ENCODE assay signal across 24 cellular contexts in the genomic region with DNA sequence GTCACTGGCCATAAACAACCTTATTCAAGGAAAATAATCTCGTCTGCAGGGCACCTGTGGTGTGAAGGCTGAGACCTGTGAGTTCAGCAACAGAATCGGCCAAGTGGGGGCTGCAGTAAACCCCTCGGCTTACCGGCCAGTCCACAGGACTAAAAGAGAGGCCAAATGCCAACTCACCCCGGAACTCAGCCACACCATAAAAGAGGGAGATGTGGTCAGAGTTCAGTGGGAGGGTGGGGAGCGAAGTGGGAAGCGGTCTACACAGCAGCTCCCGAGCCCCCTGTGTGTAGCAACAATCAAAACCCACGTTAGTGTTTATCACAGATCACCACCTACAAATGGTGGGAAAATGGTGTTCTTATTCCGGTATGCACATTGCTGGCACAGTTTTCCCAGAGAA.
A peak's percentile ranks its signal among the peaks of the same experiment; 100 is the strongest.
DNase-seq lines count a peak whose midpoint lies in the region; ATAC-seq and TF ChIP-seq lines count a peak whose summit lies in the region.
"Had no signal": no experiment of that assay in that cellular context is flagged by ENCODE, and none has a peak within 500 bp of the region (broad histone marks: within the 10 kb centered on the region; RNA-seq: fewer than 3 reads in every experiment).

No MANE protein-coding gene starts in this region.

- no peak overlapping the region for H2AFZ ChIP-seq in neural cell (ENCODE audit: low read depth, low read length)

- TF ChIP-seq RAD21 in neural cell (conservative IDR thresholded peaks at IDR 0.05): no peak

- no peak for ATAC-seq in activated CD4-positive, CD25-positive, alpha-beta regulatory T cell treated with anti-CD3 and anti-CD28 coated beads, Interleukin-2, amount 50 U/mL, for 24 hours
- ATAC-seq: GM12878 had no signal

- H3K9me3 ChIP-seq in SJSA1 (replicated peaks) (peaks cover 38% of the 10 kb centered on the region), neural cell (ENCODE audit: low read length) (no peaks in the 10 kb centered on the region)
- H3K9me3 ChIP-seq: BE2C, BLaER1 had no signal

- no peaks in the 10 kb centered on the region for H3K4me1 Mint-ChIP-seq in chondrocyte (ENCODE audit: low read depth)
- H3K4me1 Mint-ChIP-seq: CD14-positive monocyte; CD4-positive, alpha-beta memory T cell; CD4-positive, CD25-positive, alpha-beta regulatory T cell; CD8-positive, alpha-beta memory T cell had no signal

- peaks cover 13% of the 10 kb centered on the region for H3F3A ChIP-seq in neural cell (ENCODE audit: insufficient read depth, low read length, poor library complexity, severe bottlenecking)

- DNase-seq in SJSA1 (ENCODE audit: low read depth in 1 of 2, low spot score in 2 of 2) (peak; percentile 70 to 88), chondrocyte (ENCODE audit: low spot score) (peak; percentile 57), coronary artery (ENCODE audit: low spot score) (no peak)
- DNase-seq in stimulated activated CD4-positive, alpha-beta T cell treated with anti-CD3 and anti-CD28 coated beads, Interleukin-12 subunit alpha, Interleukin-12 subunit beta, amount 100 ng/mL, for 4 hours: no peak
- DNase-seq: 8988T; ACHN; BE2C; C1 segment of cervical spinal cord; CD4-positive, alpha-beta memory T cell; CD4-positive, CD25-positive, alpha-beta regulatory T cell; CD8-positive, alpha-beta memory T cell; COR-L47; DMS 273 treated with DMSO at 0.1 percent for 48 hours; DMS153; DMS53; DMS79; DND-41; EL; GDM1 had no signal

- peaks cover 2% of the 10 kb centered on the region for H3K27me3 Mint-ChIP-seq in chondrocyte (ENCODE audit: low read depth)
- H3K27me3 Mint-ChIP-seq: CD4-positive, CD25-positive, alpha-beta regulatory T cell had no signal

- no peak overlapping the region for H3K4me2 ChIP-seq in neural cell (ENCODE audit: low read length)
- H3K4me2 ChIP-seq: BLaER1 had no signal

- H3K4me3 ChIP-seq in SJSA1 (no peak overlapping the region), neural cell (ENCODE audit: low read length) (peak overlapping the region; percentile 53), coronary artery (no peak overlapping the region)
- H3K4me3 ChIP-seq: BLaER1, GM12878 had no signal

- H3K36me3 ChIP-seq in SJSA1 (no peaks in the 10 kb centered on the region), neural cell (ENCODE audit: insufficient read depth, low read length) (no peaks in the 10 kb centered on the region)
- H3K36me3 ChIP-seq: BLaER1 had no signal

- no peak for TF ChIP-seq EP300 in neural cell (conservative IDR thresholded peaks at IDR 0.05; ENCODE audit: poor library complexity, severe bottlenecking)

- H3K27me3 ChIP-seq in SJSA1 (replicated peaks): peaks cover 99% of the 10 kb centered on the region
- no peaks in the 10 kb centered on the region for H3K27me3 ChIP-seq in neural cell (ENCODE audit: insufficient read depth, low read depth, low read length)
- H3K27me3 ChIP-seq: BE2C, BLaER1 had no signal

- H3K79me2 ChIP-seq in neural cell (replicated peaks; ENCODE audit: insufficient read depth, low read length): no peaks in the 10 kb centered on the region

- H3K9me3 Mint-ChIP-seq in chondrocyte (ENCODE audit: low read depth): no peaks in the 10 kb centered on the region

- H3K4me1 ChIP-seq in SJSA1 (replicated peaks): no peaks in the 10 kb centered on the region
- H3K4me1 ChIP-seq: BLaER1 had no signal

- peak overlapping the region; percentile 60 for H3K9ac ChIP-seq in neural cell (ENCODE audit: low read length)
- H3K9ac ChIP-seq: BLaER1 had no signal

- no peaks in the 10 kb centered on the region for H4K20me1 ChIP-seq in neural cell (ENCODE audit: insufficient read depth)
- H4K20me1 ChIP-seq: BLaER1 had no signal

- H3K36me3 Mint-ChIP-seq in chondrocyte (ENCODE audit: low read depth): no peaks in the 10 kb centered on the region
- H3K36me3 Mint-ChIP-seq: CD14-positive monocyte; CD4-positive, alpha-beta memory T cell; CD4-positive, CD25-positive, alpha-beta regulatory T cell; CD8-positive, alpha-beta memory T cell had no signal

- TF ChIP-seq CTCF in chondrocyte (IDR thresholded peaks at IDR 0.05) (no peak), neural cell (IDR thresholded peaks at IDR 0.05; ENCODE audit: poor library complexity, severe bottlenecking) (no peak), coronary artery (IDR thresholded peaks at IDR 0.05) (no peak)

- no peaks in the 10 kb centered on the region for H3K9me2 ChIP-seq in neural cell (ENCODE audit: insufficient read depth, low read length)

- no peak overlapping the region for H3K27ac ChIP-seq in SJSA1
- H3K27ac ChIP-seq in neural cell (ENCODE audit: low read length): peak overlapping the region; percentile 90
- H3K27ac ChIP-seq in coronary artery: no peak overlapping the region
- H3K27ac ChIP-seq: BLaER1 had no signal

- no peak overlapping the region for H3K27ac Mint-ChIP-seq in chondrocyte (ENCODE audit: unreplicated experiment)
- H3K27ac Mint-ChIP-seq: CD14-positive monocyte; CD4-positive, alpha-beta memory T cell; CD4-positive, CD25-positive, alpha-beta regulatory T cell; CD8-positive, alpha-beta memory T cell had no signal

- H3K4me3 Mint-ChIP-seq in chondrocyte (ENCODE audit: unreplicated experiment): no peak overlapping the region
- H3K4me3 Mint-ChIP-seq: CD14-positive monocyte; CD4-positive, alpha-beta memory T cell; CD4-positive, CD25-positive, alpha-beta regulatory T cell; CD8-positive, alpha-beta memory T cell had no signal

TF ChIP-seq in neural cell, 6 proteins besides CTCF, POLR2A, EP300 and RAD21:
- no peak for TF ChIP-seq MXI1 (conservative IDR thresholded peaks at IDR 0.05; ENCODE audit: poor library complexity, severe bottlenecking)
- no peak for TF ChIP-seq POLR2AphosphoS5 (IDR thresholded peaks at IDR 0.05)
- TF ChIP-seq EZH2 (IDR thresholded peaks at IDR 0.05; ENCODE audit: borderline replicate concordance, insufficient read depth, low read length, poor library complexity, severe bottlenecking): no peak
- no peak for TF ChIP-seq TAF1 (IDR thresholded peaks at IDR 0.05; ENCODE audit: low read depth)
- no peak for TF ChIP-seq SMC3 (conservative IDR thresholded peaks at IDR 0.05; ENCODE audit: poor library complexity)

Comparison
In these comparisons a context has a peak if more than half of its experiments do, and no peak if none do; other contexts are left out.
1. DNase-seq: peak in SJSA1 (2 of 2) and chondrocyte (single experiment); none in stimulated activated CD4-positive, alpha-beta T cell treated with anti-CD3 and anti-CD28 coated beads, Interleukin-12 subunit alpha, Interleukin-12 subunit beta, amount 100 ng/mL, for 4 hours (single experiment) and coronary artery (single experiment).